25 cellular contexts compared by ENCODE assay signal in genomic region chr17:41505836-41506767, GRCh38. TPM values are rescaled to one million over a fixed set of nuclear protein-coding genes. Genes with fewer than 3 reads are reported as not detected.
DNase-seq lines count a peak whose midpoint lies in the region; ATAC-seq, FAIRE-seq and TF ChIP-seq lines count a peak whose summit lies in the region.
"Had no signal": no experiment of that assay in that cellular context is flagged by ENCODE, and none has a peak within 500 bp of the region (broad histone marks: within the 10 kb centered on the region; RNA-seq: fewer than 3 reads in every experiment).

No MANE protein-coding gene starts in this region.

- H3K36me3 Mint-ChIP-seq in naive B cell, result no peaks in the 10 kb centered on the region
- H3K36me3 Mint-ChIP-seq in activated CD4-positive, alpha-beta T cell treated with anti-CD3 and anti-CD28 coated beads, Interleukin-2, amount 10 ng/mL, durations not matched to agents 7 days and 5 days (ENCODE audit: low read depth), result no peaks in the 10 kb centered on the region

- H3K9me3 ChIP-seq in HEK293 (ENCODE audit: control insufficient read depth, insufficient read depth, low read depth, low read length) (no peaks in the 10 kb centered on the region), GM12878 (replicated peaks; ENCODE audit: control insufficient read depth, insufficient read depth, low read length) (no peaks in the 10 kb centered on the region)
- H3K9me3 ChIP-seq: A549, thyroid gland had no signal

- CTCF ChIA-PET in HEK293 (lab: Yijun Ruan, JAX), result interaction anchor here (0.6 to 7.3 kb wide), 10 partner anchors 10 to 891 kb away, joined by 3 to 47 read pairs (median 3); no protein-coding TSS in a partner anchor
- CTCF ChIA-PET in GM12878 (lab: Yijun Ruan, JAX), result no interaction called here
- CTCF ChIA-PET in activated CD4-positive, alpha-beta T cell treated with anti-CD3 and anti-CD28 coated beads, Interleukin-2, amount 10 ng/mL, durations not matched to agents 7 days and 5 days (lab: Charles Lee), result interaction anchor here (0.6 to 2.1 kb wide), 2 partner anchors 11 to 13 kb away, joined by 4 to 12 read pairs; partner anchors contain the start of gene KRT15

- H3K27me3 ChIP-seq in GM12878 (replicated peaks in 1 of 2; ENCODE audit: control insufficient read depth in 2 of 2, insufficient read depth in 2 of 2, low read length in 1 of 2) (peaks cover 1 to 8% of the 10 kb centered on the region in 2 experiments; a peak in 2 of 4 replicates), brain microvascular endothelial cell (replicated peaks) (no peaks in the 10 kb centered on the region), H7 (ENCODE audit: control insufficient read depth, insufficient read depth, low read length) (no peaks in the 10 kb centered on the region)
- H3K27me3 ChIP-seq: thyroid gland had no signal

- SMC1A ChIA-PET in GM12878 (lab: Charles Lee; ENCODE audit: uncharacterized antibody, unreplicated experiment), result no interaction called here

- H3K27ac Mint-ChIP-seq in naive B cell, result no peak overlapping the region
- H3K27ac Mint-ChIP-seq in activated CD4-positive, alpha-beta T cell treated with anti-CD3 and anti-CD28 coated beads, Interleukin-2, amount 10 ng/mL, durations not matched to agents 7 days and 5 days, result no peak overlapping the region

- peaks cover 19% of the 10 kb centered on the region for H3K4me1 ChIP-seq in HEK293 (ENCODE audit: control insufficient read depth, insufficient read depth, low read length)
- no peaks in the 10 kb centered on the region for H3K4me1 ChIP-seq in GM12878 (ENCODE audit: control insufficient read depth, insufficient read depth, low read length)

- no peak for FAIRE-seq in GM12878 (lab: Jason Lieb, UNC)
- FAIRE-seq: A549 had no signal

- no peaks in the 10 kb centered on the region for H3K9me3 Mint-ChIP-seq in naive B cell
- no peaks in the 10 kb centered on the region for H3K9me3 Mint-ChIP-seq in activated CD4-positive, alpha-beta T cell treated with anti-CD3 and anti-CD28 coated beads, Interleukin-2, amount 10 ng/mL, durations not matched to agents 7 days and 5 days

- H2AFZ ChIP-seq in GM12878 (ENCODE audit: control insufficient read depth, low read depth, low read length), result no peak overlapping the region

- POLR2A ChIA-PET in HEK293 (lab: Yijun Ruan, JAX) (interaction anchor here (1.4 kb wide), 1 partner anchor 22 kb away, joined by 6 read pairs; the partner anchor contains the start of gene KRT19), GM12878 (lab: Charles Lee) (no interaction called here)
- POLR2A ChIA-PET in activated CD4-positive, alpha-beta T cell treated with anti-CD3 and anti-CD28 coated beads, Interleukin-2, amount 10 ng/mL, durations not matched to agents 7 days and 5 days (lab: Charles Lee), result no interaction called here

- H3K4me3 Mint-ChIP-seq in naive B cell, result no peak overlapping the region
- no peak overlapping the region for H3K4me3 Mint-ChIP-seq in activated CD4-positive, alpha-beta T cell treated with anti-CD3 and anti-CD28 coated beads, Interleukin-2, amount 10 ng/mL, durations not matched to agents 7 days and 5 days

- H3K79me2 ChIP-seq in GM12878 (ENCODE audit: control insufficient read depth, insufficient read depth, low read length), result no peaks in the 10 kb centered on the region

- no peaks in the 10 kb centered on the region for H3K36me3 ChIP-seq in HEK293 (ENCODE audit: control insufficient read depth in 2 of 2, insufficient read depth in 1 of 2, low read length in 2 of 2)
- H3K36me3 ChIP-seq in GM12878 (ENCODE audit: control insufficient read depth in 2 of 2, insufficient read depth in 2 of 2, low read length in 1 of 2), result no peaks in the 10 kb centered on the region
- H3K36me3 ChIP-seq in brain microvascular endothelial cell (replicated peaks), result no peaks in the 10 kb centered on the region
- H3K36me3 ChIP-seq in H7 (replicated peaks; ENCODE audit: control insufficient read depth, insufficient read depth, low read length), result no peaks in the 10 kb centered on the region
- H3K36me3 ChIP-seq: thyroid gland had no signal

- H3K4me2 ChIP-seq in GM12878 (ENCODE audit: control insufficient read depth, insufficient read depth), result no peak overlapping the region
- H3K4me2 ChIP-seq: A549 had no signal

- H3K27me3 Mint-ChIP-seq in naive B cell, result peaks cover 0 to 31% (median 9%) of the 10 kb centered on the region in 3 donors
- no peaks in the 10 kb centered on the region for H3K27me3 Mint-ChIP-seq in activated CD4-positive, alpha-beta T cell treated with anti-CD3 and anti-CD28 coated beads, Interleukin-2, amount 10 ng/mL, durations not matched to agents 7 days and 5 days

- 21% methylated on average over 14 of the region's 14 CpGs for WGBS in GM12878 (ENCODE audit: insufficient coverage, insufficient replicate concordance, low lambda C conversion rate, missing lambda C conversion rate)

- TF ChIP-seq RAD21 in GM12878 (IDR thresholded peaks at IDR 0.05; ENCODE audit: insufficient read depth, low read depth, low read length), result no peak

- BruUV-seq in GM12878 (replicated peaks; lab: Mats Ljungman, UMichigan), result no TSS peak

- in situ Hi-C loops in GM12878 (cut with MboI) (no loop called here), brain microvascular endothelial cell (cut with HindIII; ENCODE audit: low pct_ligation_motif_present, low sequenced_read_pairs) (no loop called here)

- TF ChIP-seq POLR2A in GM12878 (IDR thresholded peaks at IDR 0.05; ENCODE audit: low read depth, low read length), result no peak

- intact Hi-C loops in GM12878 (cut with micrococcal nuclease; ENCODE audit: unreplicated experiment), result no loop called here

- H3K4me1 Mint-ChIP-seq in naive B cell, result peaks cover 0 to 7% (median 3%) of the 10 kb centered on the region in 3 donors
- no peaks in the 10 kb centered on the region for H3K4me1 Mint-ChIP-seq in activated CD4-positive, alpha-beta T cell treated with anti-CD3 and anti-CD28 coated beads, Interleukin-2, amount 10 ng/mL, durations not matched to agents 7 days and 5 days

- peak; percentile 64 for DNase-seq in OCI-M1 (lab: John Stamatoyannopoulos, UW)
- no peak for DNase-seq in GM12878 (ENCODE audit: low read depth, low spot score)
- no peak for DNase-seq in naive B cell
- no peak for DNase-seq in activated CD4-positive, alpha-beta T cell treated with anti-CD3 and anti-CD28 coated beads, Interleukin-2, amount 10 ng/mL, durations not matched to agents 7 days and 5 days
- DNase-seq in brain microvascular endothelial cell, result no peak
- DNase-seq in H7, result no peak
- DNase-seq: activated CD4-positive, alpha-beta T cell treated with anti-CD3 and anti-CD28 coated beads for 48 hours; activated CD8-positive, alpha-beta memory T cell treated with anti-CD3 and anti-CD28 coated beads, Interleukin-2, amount 50 U/mL, for 4 hours; activated effector memory CD4-positive, alpha-beta T cell treated with Interleukin-2 at 50 U/mL for 16 hours; C1 segment of cervical spinal cord; NCI-H187 treated with DMSO at 0.1 percent for 48 hours; NCI-H446 treated with DMSO at 0.1 percent for 48 hours; NK-92 treated with Interleukin-12 subunit alpha and Interleukin-12 subunit beta, amount 100 ng/mL, for 24 hours; T1000; thyroid gland had no signal

- H3K27ac ChIP-seq in HEK293 (ENCODE audit: extremely low read depth, low read depth, low read length) (no peak overlapping the region), GM12878 (ENCODE audit: control insufficient read depth, insufficient read depth) (no peak overlapping the region), brain microvascular endothelial cell (no peak overlapping the region)
- H3K27ac ChIP-seq: A549, skin epidermis, thyroid gland had no signal

- ATAC-seq in GM12878, result peak; percentile 31; the same call in 2 of the 3 replicates
- peak; percentile 42 to 64 for ATAC-seq in naive B cell (ENCODE audit: low read depth in 2 of 2)
- ATAC-seq in GM19035 (IDR thresholded peaks at IDR 0.05; ENCODE audit: unreplicated experiment), result no peak
- ATAC-seq: A549 had no signal

- no peak for TF ChIP-seq EP300 in GM12878 (IDR thresholded peaks at IDR 0.05; ENCODE audit: borderline replicate concordance in 1 of 2, control insufficient read depth in 1 of 2, low read depth in 2 of 2, low read length in 2 of 2)

- no peaks in the 10 kb centered on the region for H4K20me1 ChIP-seq in GM12878 (ENCODE audit: control insufficient read depth, insufficient read depth)

- no peak for TF ChIP-seq CTCF in HEK293 (tag by site-specific recombination; IDR thresholded peaks at IDR 0.05)
- TF ChIP-seq CTCF in GM12878 (IDR thresholded peaks at IDR 0.05 in 2 of 3, conservative IDR thresholded peaks at IDR 0.05 in 1 of 3; ENCODE audit: control insufficient read depth in 2 of 3, extremely low read depth in 1 of 3, insufficient read depth in 1 of 3, low read depth in 3 of 3, low read length in 3 of 3), result no peak
- TF ChIP-seq CTCF in brain microvascular endothelial cell (IDR thresholded peaks at IDR 0.05; ENCODE audit: low read depth, low read length, missing control alignments), result no peak

- no peak overlapping the region for H3K4me3 ChIP-seq in HEK293 (ENCODE audit: low read depth, low read length)
- no peak overlapping the region for H3K4me3 ChIP-seq in GM12878
- H3K4me3 ChIP-seq in brain microvascular endothelial cell (ENCODE audit: low read depth, low read length), result no peak overlapping the region
- H3K4me3 ChIP-seq in H7 (ENCODE audit: insufficient read depth, low read depth, low read length), result no peak overlapping the region
- H3K4me3 ChIP-seq: A549, skin epidermis, thyroid gland had no signal

- RAD21 ChIA-PET in GM12878 (lab: Charles Lee; ENCODE audit: unreplicated experiment), result no interaction called here

- no peak overlapping the region for H3K9ac ChIP-seq in GM12878 (ENCODE audit: control insufficient read depth, insufficient read depth, low read length)

RNA-seq across cellular contexts. Expression of gene KRT13, which starts 0.7 kb away (rescaled TPM):
- total RNA-seq in GM12878 (2013; cell fraction: nucleolus; rRNA removed), result not detected in 2 replicates
- not detected in 2 replicates for total RNA-seq in GM12878 (2014; rRNA removed)
- not detected in 2 replicates for total RNA-seq in GM12878 (2014; rRNA removed; fragmentation: Illumina TruSeq; extraction: Trizol)
- total RNA-seq in GM12878 (2021), result not detected in 2 replicates
- not detected for polyA plus RNA-seq in GM12878 (2011; ENCODE audit: low read depth)
- polyA plus RNA-seq in GM12878 (2011; rRNA removed), result not detected in 2 replicates
- polyA plus RNA-seq in GM12878 (2011; cell fraction: cytosol; rRNA removed), result not detected in 2 replicates
- not detected in 2 replicates for polyA plus RNA-seq in GM12878 (2011; cell fraction: nucleus; rRNA removed)
- not detected in 2 replicates for polyA plus RNA-seq in GM12878 (2012)
- polyA plus RNA-seq in GM12878 (2014; fragmentation: Illumina TruSeq; extraction: Trizol), result not detected in 2 replicates
- polyA plus RNA-seq in GM12878 (2014; fragmentation: Nextera tagmentation; extraction: Ambion mirVana), result not detected
- not detected in 2 replicates for polyA plus RNA-seq in GM12878 (2014; rRNA removed)
- not detected for polyA plus RNA-seq in GM12878 (2016; fragmentation: Nextera tagmentation; extraction: Ambion mirVana)
- not detected in 2 replicates for polyA minus RNA-seq in GM12878 (2011; rRNA and poly(A)+ RNA removed)
- not detected in 2 replicates for polyA minus RNA-seq in GM12878 (2011; cell fraction: cytosol; rRNA and poly(A)+ RNA removed)
- polyA minus RNA-seq in GM12878 (2011; cell fraction: nucleus; rRNA and poly(A)+ RNA removed), result not detected in 2 replicates
- not detected for polyA plus RNA-seq in naive B cell (ENCODE audit: low read depth in 6 of 6)
- not detected for total RNA-seq in activated CD4-positive, alpha-beta T cell treated with anti-CD3 and anti-CD28 coated beads, Interleukin-2, amount 10 ng/mL, durations not matched to agents 7 days and 5 days
- total RNA-seq in H7 (2014; rRNA removed; shearing (Covaris generic)), result not detected in 2 replicates
- total RNA-seq: lung microvascular endothelial cell, MCF 10A, posterior vena cava, SK-MEL-5 had no signal

RNA-seq across cellular contexts. Expression of gene KRT15, which starts 12.6 kb away (rescaled TPM):
- not detected in 2 replicates for total RNA-seq in GM12878 (2013; cell fraction: nucleolus; rRNA removed)
- total RNA-seq in GM12878 (2014; rRNA removed), result 0.06 TPM in 1 of 2 replicates, not detected in the other
- not detected in 2 replicates for total RNA-seq in GM12878 (2014; rRNA removed; fragmentation: Illumina TruSeq; extraction: Trizol)
- total RNA-seq in GM12878 (2021), result not detected in 2 replicates
- not detected for polyA plus RNA-seq in GM12878 (2011; ENCODE audit: low read depth)
- not detected in 2 replicates for polyA plus RNA-seq in GM12878 (2011; rRNA removed)
- not detected in 2 replicates for polyA plus RNA-seq in GM12878 (2011; cell fraction: cytosol; rRNA removed)
- not detected in 2 replicates for polyA plus RNA-seq in GM12878 (2011; cell fraction: nucleus; rRNA removed)
- polyA plus RNA-seq in GM12878 (2012), result not detected in 2 replicates
- polyA plus RNA-seq in GM12878 (2014; fragmentation: Illumina TruSeq; extraction: Trizol), result not detected in 2 replicates
- not detected for polyA plus RNA-seq in GM12878 (2014; fragmentation: Nextera tagmentation; extraction: Ambion mirVana)
- 0.17 TPM in 1 of 2 replicates, not detected in the other for polyA plus RNA-seq in GM12878 (2014; rRNA removed)
- not detected for polyA plus RNA-seq in GM12878 (2016; fragmentation: Nextera tagmentation; extraction: Ambion mirVana)
- polyA minus RNA-seq in GM12878 (2011; rRNA and poly(A)+ RNA removed), result not detected in 2 replicates
- polyA minus RNA-seq in GM12878 (2011; cell fraction: cytosol; rRNA and poly(A)+ RNA removed), result not detected in 2 replicates
- not detected in 2 replicates for polyA minus RNA-seq in GM12878 (2011; cell fraction: nucleus; rRNA and poly(A)+ RNA removed)
- not detected for polyA plus RNA-seq in naive B cell (ENCODE audit: low read depth in 6 of 6)
- total RNA-seq in activated CD4-positive, alpha-beta T cell treated with anti-CD3 and anti-CD28 coated beads, Interleukin-2, amount 10 ng/mL, durations not matched to agents 7 days and 5 days, result not detected
- total RNA-seq in H7 (2014; rRNA removed; shearing (Covaris generic)), result 0.52 and 0.59 TPM in 2 replicates
- total RNA-seq: posterior vena cava had no signal

RNA-seq across cellular contexts. Expression of gene KRT36, which starts 16.4 kb away (rescaled TPM):
- not detected in 2 replicates for total RNA-seq in GM12878 (2013; cell fraction: nucleolus; rRNA removed)
- total RNA-seq in GM12878 (2014; rRNA removed) (not detected in 2 replicates), GM12878 (2014; rRNA removed; fragmentation: Illumina TruSeq; extraction: Trizol) (not detected in 2 replicates), GM12878 (2021) (not detected in 2 replicates)
- polyA plus RNA-seq in GM12878 (2011; ENCODE audit: low read depth), result not detected
- polyA plus RNA-seq in GM12878 (2011; rRNA removed) (not detected in 2 replicates), GM12878 (2014; fragmentation: Illumina TruSeq; extraction: Trizol) (not detected in 2 replicates), GM12878 (2014; fragmentation: Nextera tagmentation; extraction: Ambion mirVana) (not detected), GM12878 (2014; rRNA removed) (not detected in 2 replicates), GM12878 (2016; fragmentation: Nextera tagmentation; extraction: Ambion mirVana) (not detected), naive B cell (ENCODE audit: low read depth in 6 of 6) (not detected)
- polyA plus RNA-seq in GM12878 (2011; cell fraction: cytosol; rRNA removed), result not detected in 2 replicates
- polyA plus RNA-seq in GM12878 (2011; cell fraction: nucleus; rRNA removed), result not detected in 2 replicates
- polyA plus RNA-seq in GM12878 (2012), result not detected in 2 replicates
- not detected in 2 replicates for polyA minus RNA-seq in GM12878 (2011; rRNA and poly(A)+ RNA removed)
- not detected in 2 replicates for polyA minus RNA-seq in GM12878 (2011; cell fraction: cytosol; rRNA and poly(A)+ RNA removed)
- polyA minus RNA-seq in GM12878 (2011; cell fraction: nucleus; rRNA and poly(A)+ RNA removed), result not detected in 2 replicates
- not detected for total RNA-seq in activated CD4-positive, alpha-beta T cell treated with anti-CD3 and anti-CD28 coated beads, Interleukin-2, amount 10 ng/mL, durations not matched to agents 7 days and 5 days
- not detected in 2 replicates for total RNA-seq in H7 (2014; rRNA removed; shearing (Covaris generic))
- total RNA-seq: esophagus mucosa, lung microvascular endothelial cell, MCF 10A, posterior vena cava, SK-MEL-5, thyroid gland had no signal
- polyA plus RNA-seq: A549, adipose tissue had no signal

RNA-seq across cellular contexts. Expression of gene KRT19, which starts 22.0 kb away (rescaled TPM):
- total RNA-seq in GM12878 (2013; cell fraction: nucleolus; rRNA removed), result not detected in 2 replicates
- total RNA-seq in GM12878 (2014; rRNA removed), result not detected in 2 replicates
- not detected in 2 replicates for total RNA-seq in GM12878 (2014; rRNA removed; fragmentation: Illumina TruSeq; extraction: Trizol)
- 1.7 and 2.0 TPM in 2 replicates for total RNA-seq in GM12878 (2021)
- not detected for polyA plus RNA-seq in GM12878 (2011; ENCODE audit: low read depth)
- not detected in 2 replicates for polyA plus RNA-seq in GM12878 (2011; rRNA removed)
- polyA plus RNA-seq in GM12878 (2011; cell fraction: cytosol; rRNA removed), result 0.08 TPM in 1 of 2 replicates, not detected in the other
- 0.34 TPM in 1 of 2 replicates, not detected in the other for polyA plus RNA-seq in GM12878 (2011; cell fraction: nucleus; rRNA removed)
- 0.10 TPM in 1 of 2 replicates, not detected in the other for polyA plus RNA-seq in GM12878 (2012)
- not detected in 2 replicates for polyA plus RNA-seq in GM12878 (2014; fragmentation: Illumina TruSeq; extraction: Trizol)
- polyA plus RNA-seq in GM12878 (2014; fragmentation: Nextera tagmentation; extraction: Ambion mirVana), result not detected
- not detected in 2 replicates for polyA plus RNA-seq in GM12878 (2014; rRNA removed)
- under 1 TPM in 1 of 2 experiments, not detected in 1; 0.19 TPM for polyA plus RNA-seq in GM12878 (2016; fragmentation: Nextera tagmentation; extraction: Ambion mirVana)
- not detected in 2 replicates for polyA minus RNA-seq in GM12878 (2011; rRNA and poly(A)+ RNA removed)
- polyA minus RNA-seq in GM12878 (2011; cell fraction: cytosol; rRNA and poly(A)+ RNA removed), result 1.1 and 1.2 TPM in 2 replicates
- 0.38 TPM in 1 of 2 replicates, not detected in the other for polyA minus RNA-seq in GM12878 (2011; cell fraction: nucleus; rRNA and poly(A)+ RNA removed)
- not detected for polyA plus RNA-seq in naive B cell (ENCODE audit: low read depth in 6 of 6)
- not detected for total RNA-seq in activated CD4-positive, alpha-beta T cell treated with anti-CD3 and anti-CD28 coated beads, Interleukin-2, amount 10 ng/mL, durations not matched to agents 7 days and 5 days
- total RNA-seq in H7 (2014; rRNA removed; shearing (Covaris generic)), result 44.9 and 116 TPM in 2 replicates
- total RNA-seq: SK-MEL-5 had no signal

RNA-seq across cellular contexts. Expression of gene KRT35, which starts 25.2 kb away (rescaled TPM):
- not detected in 2 replicates for total RNA-seq in GM12878 (2013; cell fraction: nucleolus; rRNA removed)
- total RNA-seq in GM12878 (2014; rRNA removed) (not detected in 2 replicates), GM12878 (2014; rRNA removed; fragmentation: Illumina TruSeq; extraction: Trizol) (not detected in 2 replicates), GM12878 (2021) (not detected in 2 replicates)
- polyA plus RNA-seq in GM12878 (2011; ENCODE audit: low read depth), result not detected
- polyA plus RNA-seq in GM12878 (2011; rRNA removed) (not detected in 2 replicates), GM12878 (2014; fragmentation: Illumina TruSeq; extraction: Trizol) (not detected in 2 replicates), GM12878 (2014; fragmentation: Nextera tagmentation; extraction: Ambion mirVana) (not detected), GM12878 (2014; rRNA removed) (not detected in 2 replicates), GM12878 (2016; fragmentation: Nextera tagmentation; extraction: Ambion mirVana) (not detected), naive B cell (ENCODE audit: low read depth in 6 of 6) (not detected)
- not detected in 2 replicates for polyA plus RNA-seq in GM12878 (2011; cell fraction: cytosol; rRNA removed)
- not detected in 2 replicates for polyA plus RNA-seq in GM12878 (2011; cell fraction: nucleus; rRNA removed)
- not detected in 2 replicates for polyA plus RNA-seq in GM12878 (2012)
- not detected in 2 replicates for polyA minus RNA-seq in GM12878 (2011; rRNA and poly(A)+ RNA removed)
- not detected in 2 replicates for polyA minus RNA-seq in GM12878 (2011; cell fraction: cytosol; rRNA and poly(A)+ RNA removed)
- not detected in 2 replicates for polyA minus RNA-seq in GM12878 (2011; cell fraction: nucleus; rRNA and poly(A)+ RNA removed)
- total RNA-seq in activated CD4-positive, alpha-beta T cell treated with anti-CD3 and anti-CD28 coated beads, Interleukin-2, amount 10 ng/mL, durations not matched to agents 7 days and 5 days, result not detected
- not detected in 2 replicates for total RNA-seq in H7 (2014; rRNA removed; shearing (Covaris generic))
- total RNA-seq: esophagus mucosa, lung microvascular endothelial cell, MCF 10A, posterior vena cava, SK-MEL-5, thyroid gland had no signal
- polyA plus RNA-seq: A549, adipose tissue had no signal
